ENCODE assay signal across 7 cellular contexts in the genomic region with DNA sequence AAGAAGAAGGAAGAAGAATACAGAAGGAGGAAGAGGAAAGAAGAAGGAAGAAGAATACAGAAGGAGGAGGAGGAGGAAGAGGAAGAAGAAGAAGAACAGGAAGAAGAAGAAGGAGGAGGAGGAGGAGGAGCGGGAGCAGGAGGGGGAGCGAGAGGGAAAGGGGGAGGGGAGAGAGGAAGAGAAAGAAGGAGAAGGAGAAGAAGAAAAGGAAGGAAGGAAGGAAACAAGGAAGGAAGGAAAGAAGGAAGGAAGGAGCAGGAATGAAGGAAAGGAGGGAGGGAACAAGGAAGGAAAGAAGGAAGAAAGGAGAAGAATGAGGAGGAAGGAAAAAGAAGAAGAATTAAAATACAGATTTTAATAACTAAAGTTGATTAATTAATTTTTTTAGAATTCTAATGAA.
"Had no signal": no experiment of that assay in that cellular context is flagged by ENCODE, and none has a peak within 500 bp of the region (broad histone marks: within the 10 kb centered on the region; RNA-seq: fewer than 3 reads in every experiment).

No MANE protein-coding gene starts in this region.

- FAIRE-seq: GM12878, GM12891, GM12892, GM18507, GM19239 had no signal

- H3K4me3 ChIP-seq: GM12878 had no signal

- DNase-seq: GDM1, GF-D8 had no signal

- ATAC-seq: GM12878 had no signal
